In the genomic region with DNA sequence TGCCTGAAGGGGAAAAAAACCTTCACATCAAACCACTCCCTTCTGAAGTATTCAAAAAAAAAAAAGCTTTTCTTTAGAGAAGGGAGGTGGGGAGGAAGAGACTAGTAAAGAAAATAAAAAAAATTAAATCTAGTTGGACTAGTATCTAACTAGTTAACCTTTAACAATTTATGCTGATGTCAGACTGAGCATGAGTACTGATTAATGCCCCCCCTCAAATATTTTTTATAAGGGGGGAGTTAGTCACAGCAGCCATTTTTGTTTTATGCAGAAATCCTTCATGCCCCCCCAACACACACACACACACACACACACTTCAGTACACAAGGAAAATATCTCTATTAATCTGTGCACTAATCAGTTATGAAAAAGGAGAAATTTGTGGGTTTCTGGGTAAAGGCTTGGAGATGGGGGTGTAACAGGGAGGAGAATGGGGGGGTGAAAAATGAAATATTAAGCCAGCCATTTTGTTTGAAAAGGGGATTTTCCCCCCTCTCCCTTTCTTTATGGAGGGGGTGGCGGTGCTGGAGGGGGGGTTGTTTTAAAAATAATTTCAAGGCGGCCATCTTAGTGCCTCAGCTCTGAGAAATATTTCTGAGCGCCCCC, we compare ENCODE assay signal across 7 cellular contexts. TPM values are rescaled to one million over a fixed set of nuclear protein-coding genes. Genes with fewer than 3 reads are reported as not detected.
DNase-seq lines count a peak whose midpoint lies in the region; ATAC-seq, FAIRE-seq and TF ChIP-seq lines count a peak whose summit lies in the region.

No MANE protein-coding gene starts in this region.

- H3K9me3 Mint-ChIP-seq in activated naive CD4-positive, alpha-beta T cell treated with anti-CD3 and anti-CD28 coated beads, Interleukin-2, amount 10 ng/mL, durations not matched to agents 7 days and 5 days = no peaks in the 10 kb centered on the region

- H3K36me3 Mint-ChIP-seq in activated naive CD4-positive, alpha-beta T cell treated with anti-CD3 and anti-CD28 coated beads, Interleukin-2, amount 10 ng/mL, durations not matched to agents 7 days and 5 days = peaks cover 6% of the 10 kb centered on the region

- H3K27ac Mint-ChIP-seq in activated naive CD4-positive, alpha-beta T cell treated with anti-CD3 and anti-CD28 coated beads, Interleukin-2, amount 10 ng/mL, durations not matched to agents 7 days and 5 days = peak overlapping the region; percentile 88

- intact Hi-C loops in testis (cut with DNase I; ENCODE audit: low total_unique reads) = no loop called here

- peak overlapping the region; percentile 71 for H3K4me3 Mint-ChIP-seq in activated naive CD4-positive, alpha-beta T cell treated with anti-CD3 and anti-CD28 coated beads, Interleukin-2, amount 10 ng/mL, durations not matched to agents 7 days and 5 days

- H3K4me1 Mint-ChIP-seq in activated naive CD4-positive, alpha-beta T cell treated with anti-CD3 and anti-CD28 coated beads, Interleukin-2, amount 10 ng/mL, durations not matched to agents 7 days and 5 days = peaks cover 8% of the 10 kb centered on the region

- DNase-seq in GM10266 (ENCODE audit: extremely low spot score) (peak; percentile 66), NCI-H69 (lab: John Stamatoyannopoulos, UW) (peak; percentile 27), keratinocyte (ENCODE audit: low read depth, low spot score) (no peak), testis (no peak), GOT3 (lab: John Stamatoyannopoulos, UW) (no peak)
- peak; percentile 54 for DNase-seq in activated naive CD4-positive, alpha-beta T cell treated with anti-CD3 and anti-CD28 coated beads, Interleukin-2, amount 10 ng/mL, durations not matched to agents 7 days and 5 days

- ATAC-seq in HG02623 (IDR thresholded peaks at IDR 0.05; ENCODE audit: unreplicated experiment) = no peak

- peak overlapping the region; percentile 42 to 63 (median 58) for H3K4me3 ChIP-seq in keratinocyte (ENCODE audit: control insufficient read depth in 2 of 3, extremely low read depth in 1 of 3, insufficient read depth in 2 of 3, low read depth in 1 of 3, low read length in 3 of 3)
- peak overlapping the region; percentile 61 to 78 for H3K4me3 ChIP-seq in testis

- 0 to 3% methylated on average over 3 of the region's 3 CpGs for WGBS in testis, 2 donors

- H3K4me2 ChIP-seq in keratinocyte (ENCODE audit: control insufficient read depth, extremely low read depth, insufficient read depth, low read depth, low read length) = peak overlapping the region; percentile 84

- no peak for TF ChIP-seq POLR2A in testis (IDR thresholded peaks at IDR 0.05)

- CTCF ChIA-PET in activated naive CD4-positive, alpha-beta T cell treated with anti-CD3 and anti-CD28 coated beads, Interleukin-2, amount 10 ng/mL, durations not matched to agents 7 days and 5 days (lab: Charles Lee) = interaction anchor here (0.6 to 2.2 kb wide), 3 partner anchors 15 to 196 kb away, joined by 3 to 9 read pairs (median 3); a partner anchor contains a TSS

- H3K4me1 ChIP-seq in keratinocyte (ENCODE audit: control insufficient read depth, extremely low read depth, insufficient read depth, low read length) = peaks cover 39% of the 10 kb centered on the region
- peaks cover 38% of the 10 kb centered on the region for H3K4me1 ChIP-seq in testis

- no peaks in the 10 kb centered on the region for H3K9me1 ChIP-seq in keratinocyte (ENCODE audit: control insufficient read depth, extremely low read depth, insufficient read depth, low read length)

- H2AFZ ChIP-seq in keratinocyte (ENCODE audit: control insufficient read depth, low read length) = peak overlapping the region; percentile 72

- dilution Hi-C loops in keratinocyte (cut with MboI; ENCODE audit: extremely low pct_ligation_motif_present, low sequenced_read_pairs) = no loop called here

- H3K9ac ChIP-seq in keratinocyte (ENCODE audit: control insufficient read depth, extremely low read depth, insufficient read depth, low read length) = peak overlapping the region; percentile 67

- H3K27ac ChIP-seq in keratinocyte (ENCODE audit: control insufficient read depth, insufficient read depth, low read length) (peak overlapping the region; percentile 8), testis (peak overlapping the region; percentile 82 to 87)

- H3K36me3 ChIP-seq in keratinocyte (ENCODE audit: control insufficient read depth in 2 of 2, extremely low read depth in 1 of 2, insufficient read depth in 2 of 2, low read length in 2 of 2) = peaks cover 6 to 12% of the 10 kb centered on the region in 2 experiments
- H3K36me3 ChIP-seq in testis (ENCODE audit: low read depth, missing control alignments) = no peaks in the 10 kb centered on the region

- no peaks in the 10 kb centered on the region for H3K27me3 Mint-ChIP-seq in activated naive CD4-positive, alpha-beta T cell treated with anti-CD3 and anti-CD28 coated beads, Interleukin-2, amount 10 ng/mL, durations not matched to agents 7 days and 5 days

- H3K27me3 ChIP-seq in keratinocyte (ENCODE audit: control insufficient read depth, extremely low read depth, insufficient read depth, low read length) (no peaks in the 10 kb centered on the region), testis (no peaks in the 10 kb centered on the region)

- H4K20me1 ChIP-seq in keratinocyte (ENCODE audit: control insufficient read depth, extremely low read depth, insufficient read depth, low read length) = no peaks in the 10 kb centered on the region

- peaks cover 12% of the 10 kb centered on the region for H3K79me2 ChIP-seq in keratinocyte (ENCODE audit: control insufficient read depth, insufficient read depth, low read length)

- no peaks in the 10 kb centered on the region for H3K9me3 ChIP-seq in keratinocyte (ENCODE audit: control insufficient read depth, low read depth, low read length)
- no peaks in the 10 kb centered on the region for H3K9me3 ChIP-seq in testis

- TF ChIP-seq CTCF in GM10266 (IDR thresholded peaks at IDR 0.05; ENCODE audit: control insufficient read depth, insufficient read depth, low read depth, missing control alignments) = no peak
- TF ChIP-seq CTCF in keratinocyte (optimal IDR thresholded peaks at IDR 0.05 in 1 of 3, IDR thresholded peaks at IDR 0.05 in 1 of 3, conservative IDR thresholded peaks at IDR 0.05 in 1 of 3; ENCODE audit: extremely low read depth in 1 of 3, insufficient read depth in 2 of 3, low read length in 3 of 3) = no peak
- TF ChIP-seq CTCF in testis (IDR thresholded peaks at IDR 0.05) = no peak

- FAIRE-seq in keratinocyte (lab: Jason Lieb, UNC) = no peak

RNA-seq across cellular contexts. Expression of a gene that starts 4.7 kb away (rescaled TPM):
- 27.8 to 30.1 TPM (median 28.1 TPM) in 3 replicates for polyA plus RNA-seq in keratinocyte
- polyA plus RNA-seq in keratinocyte (2011; ENCODE audit: low read depth) = 19.1 TPM
- polyA plus RNA-seq in keratinocyte (2011; cell fraction: cytosol; rRNA removed) = 21.7 and 36.9 TPM in 2 replicates
- 110 and 113 TPM in 2 replicates for polyA plus RNA-seq in keratinocyte (2011; cell fraction: nucleus; rRNA removed)
- 21.0 and 81.2 TPM in 2 replicates for polyA plus RNA-seq in keratinocyte (2012; ENCODE audit: low replicate concordance)
- 51.0 to 122 TPM (median 65.2 TPM) in 3 replicates for polyA minus RNA-seq in keratinocyte
- polyA minus RNA-seq in keratinocyte (2011; cell fraction: cytosol; rRNA and poly(A)+ RNA removed) = 83.5 TPM
- 50.3 and 60.0 TPM in 2 replicates for polyA minus RNA-seq in keratinocyte (2011; cell fraction: nucleus; rRNA and poly(A)+ RNA removed)
- total RNA-seq in testis = 100 to 1,000 TPM; 111 to 123 TPM
- 62.3 TPM for polyA plus RNA-seq in testis (ENCODE audit: insufficient read depth, low read depth, low replicate concordance)

RNA-seq across cellular contexts. Expression of a gene that starts 26.1 kb away (rescaled TPM):
- 9.0 to 14.8 TPM (median 12.4 TPM) in 3 replicates for polyA plus RNA-seq in keratinocyte
- 3.5 TPM for polyA plus RNA-seq in keratinocyte (2011; ENCODE audit: low read depth)
- polyA plus RNA-seq in keratinocyte (2011; cell fraction: cytosol; rRNA removed) = 7.8 and 10.9 TPM in 2 replicates
- polyA plus RNA-seq in keratinocyte (2011; cell fraction: nucleus; rRNA removed) = 15.4 and 19.2 TPM in 2 replicates
- polyA plus RNA-seq in keratinocyte (2012; ENCODE audit: low replicate concordance) = 6.5 and 9.8 TPM in 2 replicates
- polyA minus RNA-seq in keratinocyte = 6.2 to 12.7 TPM (median 6.7 TPM) in 3 replicates
- polyA minus RNA-seq in keratinocyte (2011; cell fraction: cytosol; rRNA and poly(A)+ RNA removed) = 9.8 TPM
- polyA minus RNA-seq in keratinocyte (2011; cell fraction: nucleus; rRNA and poly(A)+ RNA removed) = 5.5 and 9.0 TPM in 2 replicates
- 10 to 100 TPM in 1 of 2 donors, 1 to 10 TPM in 1; 9.9 to 10.1 TPM for total RNA-seq in testis
- polyA plus RNA-seq in testis (ENCODE audit: insufficient read depth, low read depth, low replicate concordance) = 12.8 TPM

RNA-seq across cellular contexts. Expression of a gene that starts 26.5 kb away (rescaled TPM):
- 41.0 to 130 TPM (median 70.9 TPM) in 3 replicates for polyA plus RNA-seq in keratinocyte
- polyA plus RNA-seq in keratinocyte (2011; ENCODE audit: low read depth) = 31.0 TPM
- 30.0 and 56.4 TPM in 2 replicates for polyA plus RNA-seq in keratinocyte (2011; cell fraction: cytosol; rRNA removed)
- polyA plus RNA-seq in keratinocyte (2011; cell fraction: nucleus; rRNA removed) = 21.9 and 22.5 TPM in 2 replicates
- polyA plus RNA-seq in keratinocyte (2012; ENCODE audit: low replicate concordance) = 51.7 and 115 TPM in 2 replicates
- polyA minus RNA-seq in keratinocyte = 11.5 to 53.1 TPM (median 28.6 TPM) in 3 replicates
- polyA minus RNA-seq in keratinocyte (2011; cell fraction: cytosol; rRNA and poly(A)+ RNA removed) = 221 TPM
- 8.3 and 23.7 TPM in 2 replicates for polyA minus RNA-seq in keratinocyte (2011; cell fraction: nucleus; rRNA and poly(A)+ RNA removed)
- 10 to 100 TPM; 72.3 to 83.1 TPM for total RNA-seq in testis
- 102 TPM for polyA plus RNA-seq in testis (ENCODE audit: insufficient read depth, low read depth, low replicate concordance)

RNA-seq across cellular contexts. Expression of a gene that starts 29.0 kb away (rescaled TPM):
- 0.14 to 0.45 TPM (median 0.24 TPM) in 3 replicates for polyA plus RNA-seq in keratinocyte
- polyA plus RNA-seq in keratinocyte (2011; ENCODE audit: low read depth) = not detected
- polyA plus RNA-seq in keratinocyte (2011; cell fraction: cytosol; rRNA removed) = 0.09 and 0.16 TPM in 2 replicates
- polyA plus RNA-seq in keratinocyte (2011; cell fraction: nucleus; rRNA removed) = 2.1 and 3.6 TPM in 2 replicates
- 0.36 and 1.5 TPM in 2 replicates for polyA plus RNA-seq in keratinocyte (2012; ENCODE audit: low replicate concordance)
- not detected in 3 replicates for polyA minus RNA-seq in keratinocyte
- not detected for polyA minus RNA-seq in keratinocyte (2011; cell fraction: cytosol; rRNA and poly(A)+ RNA removed)
- 2.6 TPM in 1 of 2 replicates, not detected in the other for polyA minus RNA-seq in keratinocyte (2011; cell fraction: nucleus; rRNA and poly(A)+ RNA removed)
- 1 to 10 TPM; 4.6 to 7.4 TPM for total RNA-seq in testis
- 6.8 TPM for polyA plus RNA-seq in testis (ENCODE audit: insufficient read depth, low read depth, low replicate concordance)

RNA-seq across cellular contexts. Expression of a gene that starts 32.2 kb away (rescaled TPM):
- polyA plus RNA-seq in keratinocyte (3.4 to 5.7 TPM (median 3.6 TPM) in 3 replicates), testis (ENCODE audit: insufficient read depth, low read depth, low replicate concordance) (6.5 TPM)
- polyA plus RNA-seq in keratinocyte (2011; ENCODE audit: low read depth) = 4.3 TPM
- 3.4 TPM in 2 replicates for polyA plus RNA-seq in keratinocyte (2011; cell fraction: cytosol; rRNA removed)
- polyA plus RNA-seq in keratinocyte (2011; cell fraction: nucleus; rRNA removed) = 6.7 and 7.2 TPM in 2 replicates
- 1.6 and 15.6 TPM in 2 replicates for polyA plus RNA-seq in keratinocyte (2012; ENCODE audit: low replicate concordance)
- polyA minus RNA-seq in keratinocyte = 1.3 to 2.1 TPM in 2 of 3 replicates, not detected in the other
- 2.5 TPM for polyA minus RNA-seq in keratinocyte (2011; cell fraction: cytosol; rRNA and poly(A)+ RNA removed)
- 1.5 and 2.9 TPM in 2 replicates for polyA minus RNA-seq in keratinocyte (2011; cell fraction: nucleus; rRNA and poly(A)+ RNA removed)
- total RNA-seq in testis = 10 to 100 TPM; 16.2 to 27.9 TPM

Comparison
In these comparisons a context has a peak if more than half of its experiments do, and no peak if none do; other contexts are left out.
1. DNase-seq: peak in GM10266 (single experiment), NCI-H69 (single experiment) and activated naive CD4-positive, alpha-beta T cell treated with anti-CD3 and anti-CD28 coated beads, Interleukin-2, amount 10 ng/mL, durations not matched to agents 7 days and 5 days (single experiment); none in keratinocyte (single experiment), testis (single experiment) and GOT3 (single experiment).